In the genomic region with DNA sequence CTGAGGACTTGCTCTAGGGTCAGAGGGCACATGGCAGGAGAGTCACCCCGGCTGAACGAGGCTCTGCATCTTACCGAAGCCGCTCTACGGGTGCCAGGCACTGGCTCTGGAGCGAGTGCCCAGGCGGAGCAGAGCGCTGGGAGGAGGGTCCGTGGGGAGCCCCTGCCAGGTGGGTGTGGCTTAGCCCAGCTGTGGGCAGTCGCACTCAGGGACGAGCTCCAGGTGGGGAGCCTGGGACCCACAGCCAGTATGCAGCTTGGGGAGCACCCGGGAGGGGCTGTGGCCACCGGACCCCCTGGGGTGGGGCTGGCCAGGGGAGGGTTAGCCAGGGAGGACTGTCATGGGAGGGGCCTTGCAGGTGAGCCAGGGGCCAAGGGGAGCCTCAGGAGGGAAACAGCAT, we compare ENCODE assay signal across 32 cellular contexts. TPM values are rescaled to one million over a fixed set of nuclear protein-coding genes. Genes with fewer than 3 reads are reported as not detected.
DNase-seq lines count a peak whose midpoint lies in the region; ATAC-seq and TF ChIP-seq lines count a peak whose summit lies in the region.
"Had no signal": no experiment of that assay in that cellular context is flagged by ENCODE, and none has a peak within 500 bp of the region (broad histone marks: within the 10 kb centered on the region; RNA-seq: fewer than 3 reads in every experiment).

No MANE protein-coding gene starts in this region.

- H3K27ac Mint-ChIP-seq in GM23338 (no peak overlapping the region), endodermal cell (peak overlapping the region; percentile 39)
- H3K27ac Mint-ChIP-seq: activated naive CD8-positive, alpha-beta T cell treated with anti-CD3 and anti-CD28 coated beads for 36 hours; dendritic cell treated with granulocyte-macrophage colony-stimulating factor and Interleukin-4, amounts not matched to agents 40 ng/mL and 50 ng/mL, for 4 days; natural killer cell; T-helper 17 cell had no signal

- H3K27me3 ChIP-seq in GM23338 (ENCODE audit: insufficient read depth) (no peaks in the 10 kb centered on the region; the same call in 1 of the 2 replicates), NT2/D1 (ENCODE audit: insufficient read depth, insufficient read length) (no peaks in the 10 kb centered on the region), endodermal cell (ENCODE audit: control insufficient read depth, insufficient read depth, low read length, poor library complexity, severe bottlenecking) (no peaks in the 10 kb centered on the region), neuronal stem cell (ENCODE audit: control insufficient read depth in 3 of 3, insufficient read depth in 3 of 3, low read depth in 1 of 3, low read length in 3 of 3) (no peaks in the 10 kb centered on the region), stomach (peaks cover 0 to 22% (median 7%) of the 10 kb centered on the region in 3 donors), colonic mucosa (no peaks in the 10 kb centered on the region), testis (no peaks in the 10 kb centered on the region)
- H3K27me3 ChIP-seq: brain microvascular endothelial cell, foreskin keratinocyte, SJSA1 had no signal

- H3K4me3 ChIP-seq in GM23338: no peak overlapping the region
- H3K4me3 ChIP-seq in NT2/D1 (ENCODE audit: insufficient read length, low read depth): no peak overlapping the region
- H3K4me3 ChIP-seq in endodermal cell (ENCODE audit: low read length): no peak overlapping the region
- no peak overlapping the region for H3K4me3 ChIP-seq in neuronal stem cell (ENCODE audit: low read length in 2 of 2)
- H3K4me3 ChIP-seq in stomach: no peak overlapping the region
- no peak overlapping the region for H3K4me3 ChIP-seq in colonic mucosa
- H3K4me3 ChIP-seq in testis: no peak overlapping the region
- H3K4me3 ChIP-seq: SJSA1, skin epidermis had no signal

- H2AFZ ChIP-seq in GM23338 (no peak overlapping the region), neuronal stem cell (ENCODE audit: low read length) (no peak overlapping the region)

- 93 to 98% methylated on average over 10 to 13 of the region's 13 CpGs for WGBS in endodermal cell (ENCODE audit: insufficient coverage in 1 of 2, insufficient read length in 1 of 2), 2 experiments
- no CpG with 5 or more reads among the region's 13 CpGs for WGBS in neuronal stem cell (ENCODE audit: extremely low coverage in 2 of 2, insufficient read length in 2 of 2, insufficient replicate concordance in 1 of 2), 2 donors
- WGBS in stomach, 5 donors: 27 to 58% (median 50%) methylated on average over 2 to 13 of the region's 13 CpGs
- WGBS in testis, 2 donors: 76 to 85% methylated on average over 12 to 13 of the region's 13 CpGs

- H3K9me3 Mint-ChIP-seq in GM23338: no peaks in the 10 kb centered on the region
- no peaks in the 10 kb centered on the region for H3K9me3 Mint-ChIP-seq in endodermal cell
- H3K9me3 Mint-ChIP-seq: activated CD4-positive, alpha-beta T cell treated with anti-CD3 and anti-CD28 coated beads, Interleukin-2, amount 10 ng/mL, durations not matched to agents 24 days and 14 days; activated naive CD8-positive, alpha-beta T cell treated with anti-CD3 and anti-CD28 coated beads for 36 hours; CD8-positive, alpha-beta memory T cell; dendritic cell treated with granulocyte-macrophage colony-stimulating factor and Interleukin-4, amounts not matched to agents 40 ng/mL and 50 ng/mL, for 4 days; H9; natural killer cell; type B pancreatic cell had no signal

- no peak for TF ChIP-seq EP300 in stomach (IDR thresholded peaks at IDR 0.05)

- no peaks in the 10 kb centered on the region for H3F3A ChIP-seq in GM23338 (replicated peaks; ENCODE audit: low read depth)

- H4K91ac ChIP-seq in neuronal stem cell (ENCODE audit: low read depth, low read length, poor library complexity): no peak overlapping the region

- DNase-seq in GM23338 (ENCODE audit: low spot score) (peak; percentile 33), NT2/D1 (ENCODE audit: low read depth, low spot score) (no peak), endodermal cell (peak; percentile 72), neuronal stem cell (ENCODE audit: low spot score) (no peak), stomach (no peak), colonic mucosa (no peak), testis (no peak), cardiac septum (ENCODE audit: low spot score) (no peak)
- DNase-seq: activated CD4-positive, alpha-beta T cell treated with anti-CD3 and anti-CD28 coated beads, Interleukin-2, amount 10 ng/mL, durations not matched to agents 24 days and 14 days; activated naive CD8-positive, alpha-beta T cell treated with anti-CD3 and anti-CD28 coated beads for 36 hours; brain microvascular endothelial cell; CD8-positive, alpha-beta memory T cell; DND-41; foreskin keratinocyte; H9; IMR-90; islet precursor cell; MM.1S; natural killer cell; NCI-H1436 treated with DMSO at 0.1 percent for 48 hours; NCI-H2171; NCI-H526 treated with DMSO at 0.1 percent for 48 hours; stimulated activated CD4-positive, alpha-beta T cell treated with anti-CD3 and anti-CD28 coated beads, Interleukin-2, amount 100 ng/mL, for 24 hours; stimulated activated naive CD4-positive, alpha-beta T cell treated with Interleukin-2 at 50 U/mL for 16 hours; T-helper 17 cell had no signal

- H3K27ac ChIP-seq in GM23338 (ENCODE audit: low read depth) (no peak overlapping the region), endodermal cell (ENCODE audit: low read depth, low read length) (no peak overlapping the region), neuronal stem cell (replicated peaks; ENCODE audit: low read length) (no peak overlapping the region), stomach (peak overlapping the region in 2 of 5 donors; percentile 74 to 75), colonic mucosa (no peak overlapping the region), testis (no peak overlapping the region)
- H3K27ac ChIP-seq: brain microvascular endothelial cell, foreskin keratinocyte had no signal

- no peak overlapping the region for H3K14ac ChIP-seq in neuronal stem cell (ENCODE audit: low read length)

- peak; percentile 8; the same call in 2 of the 3 replicates for ATAC-seq in GM23338
- ATAC-seq: natural killer cell, T-helper 17 cell had no signal

- peak overlapping the region; percentile 84 for H2BK12ac ChIP-seq in neuronal stem cell (ENCODE audit: low read length)

- H4K8ac ChIP-seq in neuronal stem cell (ENCODE audit: low read depth, low read length): no peak overlapping the region

- H3K79me2 ChIP-seq in GM23338 (replicated peaks; ENCODE audit: insufficient read depth): 0 out of 2 replicates have a peak, but pooled peaks cover 5% of the 10 kb centered on the region

- peak overlapping the region; percentile 96 for H2BK15ac ChIP-seq in neuronal stem cell (ENCODE audit: low read length)

- TF ChIP-seq CTCF in GM23338 (conservative IDR thresholded peaks at IDR 0.05; ENCODE audit: low read depth in 2 of 2) (no peak), endodermal cell (conservative IDR thresholded peaks at IDR 0.05) (no peak), stomach (IDR thresholded peaks at IDR 0.05) (no peak), colonic mucosa (IDR thresholded peaks at IDR 0.05) (no peak), testis (IDR thresholded peaks at IDR 0.05) (no peak)

- peaks cover 43% of the 10 kb centered on the region for H3K79me1 ChIP-seq in neuronal stem cell (ENCODE audit: low read depth, low read length)

- H3K23ac ChIP-seq in neuronal stem cell (ENCODE audit: low read depth, low read length, poor library complexity): no peak overlapping the region

- peak overlapping the region; percentile 82 for H2BK5ac ChIP-seq in neuronal stem cell (ENCODE audit: low read length)

- H3K4me2 ChIP-seq in GM23338 (peak overlapping the region; percentile 71; the same call in 1 of the 2 replicates), neuronal stem cell (ENCODE audit: insufficient read depth, low read length, poor library complexity, severe bottlenecking) (no peak overlapping the region)

- intact Hi-C loops in stomach (cut with DNase I; ENCODE audit: low total_unique reads) (no loop called here), colonic mucosa (cut with DNase I) (no loop called here), testis (cut with DNase I; ENCODE audit: low total_unique reads) (no loop called here), cardiac septum (cut with DNase I) (loop anchor here (5.0 kb wide), 1 partner anchor 94 kb away; the partner anchor contains the start of gene C1orf159)

- peaks cover 4% of the 10 kb centered on the region; the same call in 1 of the 2 replicates for H4K20me1 ChIP-seq in GM23338 (replicated peaks; ENCODE audit: insufficient read depth)

- H3K9ac ChIP-seq in NT2/D1 (ENCODE audit: insufficient read length, low read depth): peak overlapping the region; percentile 50
- no peak overlapping the region for H3K9ac ChIP-seq in endodermal cell (ENCODE audit: extremely low read depth, low read length, poor library complexity, severe bottlenecking)
- no peak overlapping the region for H3K9ac ChIP-seq in neuronal stem cell (ENCODE audit: low read depth, low read length, poor library complexity)
- no peak overlapping the region for H3K9ac ChIP-seq in colonic mucosa (ENCODE audit: low read depth in 2 of 2, low read length in 2 of 2)

- peak overlapping the region; percentile 64 for H3K18ac ChIP-seq in neuronal stem cell (ENCODE audit: low read length)

- no peaks in the 10 kb centered on the region for H3K9me2 ChIP-seq in GM23338 (ENCODE audit: insufficient read depth)

- H3K9me3 ChIP-seq in NT2/D1 (ENCODE audit: insufficient read depth, low read length): no peaks in the 10 kb centered on the region
- no peaks in the 10 kb centered on the region for H3K9me3 ChIP-seq in endodermal cell (ENCODE audit: control insufficient read depth, low read length)
- no peaks in the 10 kb centered on the region for H3K9me3 ChIP-seq in neuronal stem cell (replicated peaks in 1 of 2; ENCODE audit: control insufficient read depth in 2 of 2, insufficient read depth in 1 of 2, low read depth in 1 of 2, low read length in 2 of 2)
- H3K9me3 ChIP-seq in stomach: no peaks in the 10 kb centered on the region
- H3K9me3 ChIP-seq in colonic mucosa: no peaks in the 10 kb centered on the region
- H3K9me3 ChIP-seq in testis: no peaks in the 10 kb centered on the region
- H3K9me3 ChIP-seq: SJSA1 had no signal

- H2BK120ac ChIP-seq in neuronal stem cell (ENCODE audit: low read depth, low read length): no peak overlapping the region

- no peak overlapping the region for H3K4ac ChIP-seq in neuronal stem cell (ENCODE audit: low read length)

- H3K4me1 Mint-ChIP-seq in GM23338 (peaks cover 34% of the 10 kb centered on the region), endodermal cell (peaks cover 16% of the 10 kb centered on the region)
- H3K4me1 Mint-ChIP-seq: activated naive CD8-positive, alpha-beta T cell treated with anti-CD3 and anti-CD28 coated beads for 36 hours; T-helper 17 cell had no signal

- H2AK5ac ChIP-seq in neuronal stem cell (ENCODE audit: low read depth, low read length): peak overlapping the region; percentile 97

- H3K4me3 Mint-ChIP-seq in GM23338 (peak overlapping the region; percentile 14; the same call in 1 of the 3 replicates), endodermal cell (no peak overlapping the region)
- H3K4me3 Mint-ChIP-seq: activated CD4-positive, alpha-beta T cell treated with anti-CD3 and anti-CD28 coated beads, Interleukin-2, amount 10 ng/mL, durations not matched to agents 24 days and 14 days; activated naive CD8-positive, alpha-beta T cell treated with anti-CD3 and anti-CD28 coated beads for 36 hours; dendritic cell treated with granulocyte-macrophage colony-stimulating factor and Interleukin-4, amounts not matched to agents 40 ng/mL and 50 ng/mL, for 4 days; H9; T-helper 17 cell had no signal

- no peaks in the 10 kb centered on the region for H3K36me3 ChIP-seq in GM23338 (ENCODE audit: insufficient read depth)
- peaks cover 54% of the 10 kb centered on the region for H3K36me3 ChIP-seq in NT2/D1 (ENCODE audit: insufficient read depth, insufficient read length, low read length)
- H3K36me3 ChIP-seq in endodermal cell (ENCODE audit: control insufficient read depth, insufficient read depth, low read length): peaks cover 37% of the 10 kb centered on the region
- peaks cover 12 to 45% of the 10 kb centered on the region in 2 donors for H3K36me3 ChIP-seq in neuronal stem cell (replicated peaks in 1 of 2; ENCODE audit: control insufficient read depth in 2 of 2, insufficient read depth in 2 of 2, low read length in 2 of 2)
- H3K36me3 ChIP-seq in stomach: peaks cover 0 to 13% (median 0%) of the 10 kb centered on the region in 4 donors
- H3K36me3 ChIP-seq in colonic mucosa: no peaks in the 10 kb centered on the region
- no peaks in the 10 kb centered on the region for H3K36me3 ChIP-seq in testis (ENCODE audit: low read depth, missing control alignments)

- no peak for TF ChIP-seq POLR2A in stomach (IDR thresholded peaks at IDR 0.05)
- TF ChIP-seq POLR2A in testis (IDR thresholded peaks at IDR 0.05): no peak

- H3K4me1 ChIP-seq in GM23338 (ENCODE audit: insufficient read depth): peaks cover 47% of the 10 kb centered on the region
- peaks cover 30% of the 10 kb centered on the region for H3K4me1 ChIP-seq in NT2/D1 (ENCODE audit: insufficient read depth, insufficient read length)
- H3K4me1 ChIP-seq in endodermal cell (ENCODE audit: control insufficient read depth, insufficient read depth, low read length): peaks cover 23% of the 10 kb centered on the region
- peaks cover 12 to 35% of the 10 kb centered on the region in 2 donors for H3K4me1 ChIP-seq in neuronal stem cell (ENCODE audit: control insufficient read depth in 2 of 2, insufficient read depth in 1 of 2, low read depth in 1 of 2, low read length in 2 of 2)
- peaks cover 40 to 70% (median 54%) of the 10 kb centered on the region in 4 donors for H3K4me1 ChIP-seq in stomach
- peaks cover 6% of the 10 kb centered on the region for H3K4me1 ChIP-seq in colonic mucosa
- peaks cover 16% of the 10 kb centered on the region for H3K4me1 ChIP-seq in testis

- H3K27me3 Mint-ChIP-seq in GM23338 (ENCODE audit: insufficient read depth, low read depth, poor library complexity) (peaks cover 19% of the 10 kb centered on the region), endodermal cell (ENCODE audit: insufficient read depth) (peaks cover 13% of the 10 kb centered on the region)
- H3K27me3 Mint-ChIP-seq: progenitor cell of endocrine pancreas, T-helper 17 cell, type B pancreatic cell had no signal

- H3K36me3 Mint-ChIP-seq in GM23338 (ENCODE audit: low read depth) (peaks cover 20% of the 10 kb centered on the region), endodermal cell (ENCODE audit: low read depth) (peaks cover 21% of the 10 kb centered on the region)
- H3K36me3 Mint-ChIP-seq: activated naive CD8-positive, alpha-beta T cell treated with anti-CD3 and anti-CD28 coated beads for 36 hours; CD8-positive, alpha-beta memory T cell; natural killer cell; type B pancreatic cell had no signal

RNA-seq across cellular contexts. Expression of gene AGRN, which starts 3.8 kb away (rescaled TPM):
- total RNA-seq in GM23338 (2014; rRNA removed; shearing (Covaris generic)): 144 and 185 TPM in 2 replicates
- 12.3 and 13.2 TPM in 2 replicates for polyA plus RNA-seq in GM23338 (2016; fragmentation: Nextera tagmentation; extraction: Ambion mirVana)
- 100 to 1,000 TPM; 269 to 288 TPM for total RNA-seq in endodermal cell
- polyA plus RNA-seq in endodermal cell (2013, experiment 1 of 2): 192 TPM
- polyA plus RNA-seq in endodermal cell (2013, experiment 2 of 2): 176 TPM
- 79.8 TPM for polyA plus RNA-seq in neuronal stem cell (2013, experiment 1 of 2)
- 78.9 TPM for polyA plus RNA-seq in neuronal stem cell (2013, experiment 2 of 2)
- 100 to 1,000 TPM in 2 of 5 donors, 10 to 100 TPM in 3; 38.0 to 459 (median 77.8) TPM for total RNA-seq in stomach
- 10 to 100 TPM in 2 of 3 donors, 1 to 10 TPM in 1; 3.5 to 33.7 (median 31.9) TPM for polyA plus RNA-seq in stomach
- total RNA-seq in colonic mucosa: 100 to 1,000 TPM in 1 of 2 donors, 10 to 100 TPM in 1; 68.1 to 106 TPM
- 100 to 1,000 TPM in 1 of 2 donors, 10 to 100 TPM in 1; 99.4 to 108 TPM for total RNA-seq in testis
- polyA plus RNA-seq in testis (ENCODE audit: insufficient read depth, low read depth, low replicate concordance): 48.9 TPM
- 27.0 TPM for total RNA-seq in cardiac septum
- polyA plus RNA-seq: CD8-positive, alpha-beta memory T cell had no signal

RNA-seq across cellular contexts. Expression of gene ISG15, which starts 10.4 kb away (rescaled TPM):
- total RNA-seq in GM23338 (2014; rRNA removed; shearing (Covaris generic)): 52.9 and 65.3 TPM in 2 replicates
- polyA plus RNA-seq in GM23338 (2016; fragmentation: Nextera tagmentation; extraction: Ambion mirVana): 101 and 113 TPM in 2 replicates
- 10 to 100 TPM; 46.6 to 48.4 TPM for total RNA-seq in endodermal cell
- 31.4 TPM for polyA plus RNA-seq in endodermal cell (2013, experiment 1 of 2)
- 31.8 TPM for polyA plus RNA-seq in endodermal cell (2013, experiment 2 of 2)
- polyA plus RNA-seq in neuronal stem cell (2013, experiment 1 of 2): 44.0 TPM
- polyA plus RNA-seq in neuronal stem cell (2013, experiment 2 of 2): 44.5 TPM
- total RNA-seq in stomach: 10 to 100 TPM; 16.3 to 84.6 (median 19.3) TPM
- 100 to 1,000 TPM in 1 of 3 donors, 10 to 100 TPM in 2; 78.1 to 105 (median 97.1) TPM for polyA plus RNA-seq in stomach
- 10 to 100 TPM; 21.9 to 25.2 TPM for total RNA-seq in colonic mucosa
- 10 to 100 TPM; 22.8 to 24.0 TPM for total RNA-seq in testis
- polyA plus RNA-seq in testis (ENCODE audit: insufficient read depth, low read depth, low replicate concordance): 16.6 TPM
- 18.2 TPM for total RNA-seq in cardiac septum

RNA-seq across cellular contexts. Expression of gene HES4, which starts 23.8 kb away (rescaled TPM):
- total RNA-seq in GM23338 (2014; rRNA removed; shearing (Covaris generic)): 2.3 and 4.8 TPM in 2 replicates
- polyA plus RNA-seq in GM23338 (2016; fragmentation: Nextera tagmentation; extraction: Ambion mirVana) (6.7 and 7.9 TPM in 2 replicates), stomach (10 to 100 TPM in 2 of 3 donors, 1 to 10 TPM in 1; 4.0 to 29.3 (median 13.4) TPM), testis (ENCODE audit: insufficient read depth, low read depth, low replicate concordance) (2.3 TPM)
- total RNA-seq in endodermal cell (10 to 100 TPM; 16.1 to 19.7 TPM), stomach (100 to 1,000 TPM in 1 of 5 donors, 10 to 100 TPM in 3, not detected in 1; 14.9 to 212 (median 60.8) TPM), colonic mucosa (10 to 100 TPM; 30.5 to 47.3 TPM), testis (10 to 100 TPM; 26.4 to 27.5 TPM), cardiac septum (56.5 TPM)
- 144 TPM for polyA plus RNA-seq in endodermal cell (2013, experiment 1 of 2)
- polyA plus RNA-seq in endodermal cell (2013, experiment 2 of 2): 117 TPM
- polyA plus RNA-seq in neuronal stem cell (2013, experiment 1 of 2): 312 TPM
- 285 TPM for polyA plus RNA-seq in neuronal stem cell (2013, experiment 2 of 2)
- polyA plus RNA-seq: CD8-positive, alpha-beta memory T cell had no signal

RNA-seq across cellular contexts. Expression of gene PERM1, which starts 41.8 kb away (rescaled TPM):
- total RNA-seq in GM23338 (2014; rRNA removed; shearing (Covaris generic)): not detected in 2 replicates
- polyA plus RNA-seq in GM23338 (2016; fragmentation: Nextera tagmentation; extraction: Ambion mirVana) (0.66 and 1.1 TPM in 2 replicates), stomach (under 1 TPM; 0.37 to 0.88 (median 0.46) TPM), testis (ENCODE audit: insufficient read depth, low read depth, low replicate concordance) (0.65 TPM)
- total RNA-seq in endodermal cell (not detected), stomach (under 1 TPM in 1 of 5 donors, not detected in 4; 0.43 TPM), colonic mucosa (not detected), testis (1 to 10 TPM; 3.2 to 4.9 TPM), cardiac septum (50.1 TPM)
- not detected for polyA plus RNA-seq in endodermal cell (2013, experiment 1 of 2)
- polyA plus RNA-seq in endodermal cell (2013, experiment 2 of 2): not detected
- not detected for polyA plus RNA-seq in neuronal stem cell (2013, experiment 1 of 2)
- polyA plus RNA-seq in neuronal stem cell (2013, experiment 2 of 2): 0.01 TPM
- total RNA-seq: activated CD4-positive, alpha-beta T cell treated with anti-CD3 and anti-CD28 coated beads, Interleukin-2, amount 10 ng/mL, durations not matched to agents 24 days and 14 days; activated naive CD8-positive, alpha-beta T cell treated with anti-CD3 and anti-CD28 coated beads for 36 hours; CD8-positive, alpha-beta memory T cell; epithelial cell of proximal tubule; foreskin keratinocyte; H9; IMR-90; mesenteric fat pad; natural killer cell; progenitor cell of endocrine pancreas; T-helper 17 cell had no signal
- polyA plus RNA-seq: CD8-positive, alpha-beta memory T cell; foreskin keratinocyte; IMR-90 had no signal

RNA-seq across cellular contexts. Expression of gene RNF223, which starts 50.4 kb away (rescaled TPM):
- total RNA-seq in GM23338 (2014; rRNA removed; shearing (Covaris generic)): not detected in 2 replicates
- polyA plus RNA-seq in GM23338 (2016; fragmentation: Nextera tagmentation; extraction: Ambion mirVana) (not detected in 2 replicates), stomach (1 to 10 TPM; 3.2 to 8.1 (median 3.4) TPM), testis (ENCODE audit: insufficient read depth, low read depth, low replicate concordance) (not detected)
- total RNA-seq in endodermal cell (not detected), stomach (1 to 10 TPM in 2 of 5 donors, not detected in 3; 1.4 to 5.9 TPM), colonic mucosa (1 to 10 TPM; 5.1 to 5.7 TPM), testis (under 1 TPM; 0.19 to 0.31 TPM), cardiac septum (not detected)
- not detected for polyA plus RNA-seq in endodermal cell (2013, experiment 1 of 2)
- not detected for polyA plus RNA-seq in endodermal cell (2013, experiment 2 of 2)
- polyA plus RNA-seq in neuronal stem cell (2013, experiment 1 of 2): 0.03 TPM
- 0.01 TPM for polyA plus RNA-seq in neuronal stem cell (2013, experiment 2 of 2)
- total RNA-seq: activated CD4-positive, alpha-beta T cell treated with anti-CD3 and anti-CD28 coated beads, Interleukin-2, amount 10 ng/mL, durations not matched to agents 24 days and 14 days; activated naive CD8-positive, alpha-beta T cell treated with anti-CD3 and anti-CD28 coated beads for 36 hours; CD8-positive, alpha-beta memory T cell; H9; IMR-90; mesenteric fat pad; natural killer cell; progenitor cell of endocrine pancreas; SJSA1; T-helper 17 cell had no signal
- polyA plus RNA-seq: CD8-positive, alpha-beta memory T cell; IMR-90 had no signal

Comparison
In these comparisons a context has a peak if more than half of its experiments do, and no peak if none do; other contexts are left out.
1. DNase-seq: peak in GM23338 (single experiment) and endodermal cell (single experiment); none in NT2/D1 (single experiment), neuronal stem cell (single experiment), stomach (single experiment), colonic mucosa (single experiment), testis (single experiment) and cardiac septum (single experiment).